In genomic region chr15:36373549-36373948, GRCh38 we compare ENCODE assay signal across 24 cellular contexts.
A peak's percentile ranks its signal among the peaks of the same experiment; 100 is the strongest.
DNase-seq lines count a peak whose midpoint lies in the region; TF ChIP-seq lines count a peak whose summit lies in the region.
"Had no signal": no experiment of that assay in that cellular context is flagged by ENCODE, and none has a peak within 500 bp of the region (broad histone marks: within the 10 kb centered on the region; RNA-seq: fewer than 3 reads in every experiment).

No MANE protein-coding gene starts in this region.

- peak; percentile 90 for DNase-seq in Caki2 (ENCODE audit: low read depth)
- peak; percentile 27 for DNase-seq in LHCN-M2 (ENCODE audit: low read depth)
- peak; percentile 58 for DNase-seq in astrocyte of the spinal cord (ENCODE audit: low read depth, low spot score)
- DNase-seq in kidney tubule cell (ENCODE audit: low spot score): peak; percentile 53
- DNase-seq in activated naive CD4-positive, alpha-beta T cell treated with Interleukin-2 at 50 U/mL for 16 hours: no peak
- no peak for DNase-seq in NCI-H1092 (lab: John Stamatoyannopoulos, UW)
- no peak for DNase-seq in NCI-H2107 treated with DMSO at 0.1 percent for 48 hours (lab: John Stamatoyannopoulos, UW; ENCODE audit: unreplicated experiment)
- DNase-seq in CD8-positive, alpha-beta memory T cell: no peak
- DNase-seq: activated CD4-positive, alpha-beta T cell treated with anti-CD3 and anti-CD28 coated beads for 36 hours; activated T-cell treated with anti-CD3 and anti-CD28 coated beads, Interleukin-2, amount 50 U/mL, for 72 hours; cortex of kidney; DMS79; hippocampal formation; kidney; NCI-H1417; NCI-H2107; NCI-H526 treated with DMSO at 0.1 percent for 48 hours; testis had no signal

- CTCF ChIA-PET in CD8-positive, alpha-beta memory T cell (lab: Charles Lee): no interaction called here

- no peaks in the 10 kb centered on the region for H3K36me3 Mint-ChIP-seq in CD8-positive, alpha-beta memory T cell
- H3K36me3 Mint-ChIP-seq: activated naive CD4-positive, alpha-beta T cell treated with anti-CD3 and anti-CD28 coated beads, Interleukin-2, amount 50 U/mL, for 24 hours; brain; memory B cell; natural killer cell treated with Interleukin-12 subunit alpha and Interleukin-12 subunit beta and Interleukin-15 and Interleukin-18, amount 100 ng/mL, for 72 hours; stimulated activated memory B cell treated with anti-CD40 and anti-IgM and Interleukin-4, amounts not matched to agents 10 μg/mL and 1 μg/mL and 100 μg/mL, for 72 hours had no signal

- no peaks in the 10 kb centered on the region for H3K27me3 ChIP-seq in CD8-positive, alpha-beta memory T cell (ENCODE audit: insufficient read depth, low read length, poor library complexity, severe bottlenecking)
- H3K27me3 ChIP-seq: testis had no signal

- H3K9me3 Mint-ChIP-seq in CD8-positive, alpha-beta memory T cell: peaks cover 0 to 3% (median 0%) of the 10 kb centered on the region in 5 donors
- H3K9me3 Mint-ChIP-seq: activated naive CD4-positive, alpha-beta T cell treated with anti-CD3 and anti-CD28 coated beads, Interleukin-2, amount 50 U/mL, for 24 hours had no signal

- no peaks in the 10 kb centered on the region for H3K9me3 ChIP-seq in CD8-positive, alpha-beta memory T cell (ENCODE audit: low read length)
- H3K9me3 ChIP-seq: HAP-1, testis had no signal

- POLR2A ChIA-PET in CD8-positive, alpha-beta memory T cell (lab: Charles Lee): no interaction called here

- no peak overlapping the region for H3K27ac ChIP-seq in CD8-positive, alpha-beta memory T cell (ENCODE audit: low read depth, low read length)
- H3K27ac ChIP-seq: testis had no signal

- no peaks in the 10 kb centered on the region for H3K4me1 ChIP-seq in CD8-positive, alpha-beta memory T cell (ENCODE audit: insufficient read depth, low read length)
- H3K4me1 ChIP-seq: testis had no signal

- H3K36me3 ChIP-seq in CD8-positive, alpha-beta memory T cell (ENCODE audit: insufficient read depth, low read length): no peaks in the 10 kb centered on the region
- H3K36me3 ChIP-seq: HAP-1 had no signal

- no peaks in the 10 kb centered on the region for H3K27me3 Mint-ChIP-seq in CD8-positive, alpha-beta memory T cell
- H3K27me3 Mint-ChIP-seq: activated CD4-positive, alpha-beta T cell treated with anti-CD3 and anti-CD28 coated beads for 36 hours; activated naive CD4-positive, alpha-beta T cell treated with anti-CD3 and anti-CD28 coated beads, Interleukin-2, amount 50 U/mL, for 24 hours; brain; memory B cell; natural killer cell treated with Interleukin-12 subunit alpha and Interleukin-12 subunit beta and Interleukin-15 and Interleukin-18, amount 100 ng/mL, for 72 hours; stimulated activated memory B cell treated with anti-CD40 and anti-IgM and Interleukin-4, amounts not matched to agents 10 μg/mL and 1 μg/mL and 100 μg/mL, for 72 hours had no signal

- H3K4me3 ChIP-seq in astrocyte of the spinal cord (ENCODE audit: low read depth, low read length): no peak overlapping the region
- no peak overlapping the region for H3K4me3 ChIP-seq in CD8-positive, alpha-beta memory T cell (ENCODE audit: low read length)
- H3K4me3 ChIP-seq: HAP-1, testis had no signal

- no peak overlapping the region for H3K4me3 Mint-ChIP-seq in CD8-positive, alpha-beta memory T cell
- H3K4me3 Mint-ChIP-seq: activated CD4-positive, alpha-beta T cell treated with anti-CD3 and anti-CD28 coated beads for 36 hours; activated naive CD4-positive, alpha-beta T cell treated with anti-CD3 and anti-CD28 coated beads, Interleukin-2, amount 50 U/mL, for 24 hours; activated T-cell treated with anti-CD3 and anti-CD28 coated beads, Interleukin-2, amount 50 U/mL, for 72 hours; brain; memory B cell; natural killer cell treated with Interleukin-12 subunit alpha and Interleukin-12 subunit beta and Interleukin-15 and Interleukin-18, amount 100 ng/mL, for 72 hours; stimulated activated memory B cell treated with anti-CD40 and anti-IgM and Interleukin-4, amounts not matched to agents 10 μg/mL and 1 μg/mL and 100 μg/mL, for 72 hours had no signal

- no peaks in the 10 kb centered on the region for H3K4me1 Mint-ChIP-seq in CD8-positive, alpha-beta memory T cell
- H3K4me1 Mint-ChIP-seq: activated CD4-positive, alpha-beta T cell treated with anti-CD3 and anti-CD28 coated beads for 36 hours; activated naive CD4-positive, alpha-beta T cell treated with anti-CD3 and anti-CD28 coated beads, Interleukin-2, amount 50 U/mL, for 24 hours; brain; memory B cell; stimulated activated memory B cell treated with anti-CD40 and anti-IgM and Interleukin-4, amounts not matched to agents 10 μg/mL and 1 μg/mL and 100 μg/mL, for 72 hours had no signal

- no peak overlapping the region for H3K27ac Mint-ChIP-seq in CD8-positive, alpha-beta memory T cell
- H3K27ac Mint-ChIP-seq: activated CD4-positive, alpha-beta T cell treated with anti-CD3 and anti-CD28 coated beads for 36 hours; activated naive CD4-positive, alpha-beta T cell treated with anti-CD3 and anti-CD28 coated beads, Interleukin-2, amount 50 U/mL, for 24 hours; activated T-cell treated with anti-CD3 and anti-CD28 coated beads, Interleukin-2, amount 50 U/mL, for 72 hours; brain; memory B cell; natural killer cell treated with Interleukin-12 subunit alpha and Interleukin-12 subunit beta and Interleukin-15 and Interleukin-18, amount 100 ng/mL, for 72 hours; stimulated activated memory B cell treated with anti-CD40 and anti-IgM and Interleukin-4, amounts not matched to agents 10 μg/mL and 1 μg/mL and 100 μg/mL, for 72 hours had no signal

- in situ Hi-C loops in Caki2 (cut with HindIII; ENCODE audit: low pct_unique_long_range_greater_than_20kb, low sequenced_read_pairs): no loop called here
- in situ Hi-C loops in astrocyte of the spinal cord (cut with HindIII; ENCODE audit: low sequenced_read_pairs): no loop called here

- no peak for TF ChIP-seq CTCF in astrocyte of the spinal cord (IDR thresholded peaks at IDR 0.05; ENCODE audit: low read depth, low read length)

Comparison
In these comparisons a context has a peak if more than half of its experiments do, and no peak if none do; other contexts are left out.
1. DNase-seq: peak in Caki2 (single experiment), LHCN-M2 (single experiment), astrocyte of the spinal cord (single experiment) and kidney tubule cell (single experiment); none in activated naive CD4-positive, alpha-beta T cell treated with Interleukin-2 at 50 U/mL for 16 hours (single experiment), NCI-H1092 (single experiment), NCI-H2107 treated with DMSO at 0.1 percent for 48 hours (single experiment) and CD8-positive, alpha-beta memory T cell (0 of 5).